In the genomic region with DNA sequence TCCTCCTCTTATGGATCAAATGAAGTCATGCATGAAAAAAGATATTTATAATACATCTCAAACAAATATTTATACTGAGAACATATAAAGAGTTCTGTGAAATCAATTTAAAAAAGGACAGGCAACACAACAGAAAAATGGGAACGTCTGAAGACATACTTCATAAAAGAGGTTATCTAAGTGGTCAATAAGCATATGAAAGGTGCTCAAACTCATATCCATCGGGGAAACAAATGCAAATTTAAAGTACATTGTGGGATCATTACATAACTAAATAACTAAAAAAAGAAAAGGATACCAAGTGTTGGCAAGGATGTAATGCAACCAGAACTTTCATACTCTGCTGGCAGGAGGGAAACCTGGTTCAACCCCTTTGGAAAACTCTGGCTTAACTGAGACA, we compare ENCODE assay signal across 1 cellular context.
TF ChIP-seq lines count a peak whose summit lies in the region.

No MANE protein-coding gene starts in this region.

TF ChIP-seq in H1, 55 proteins besides CTCF, POLR2A, EP300 and RAD21:
- TF ChIP-seq BCL11A (IDR thresholded peaks at IDR 0.05; ENCODE audit: low read depth in 2 of 2, low read length in 2 of 2), result no peak
- TF ChIP-seq JUN (IDR thresholded peaks at IDR 0.05; ENCODE audit: low read depth, low read length), result no peak
- TF ChIP-seq KDM4A (IDR thresholded peaks at IDR 0.05; ENCODE audit: low read depth, low read length, severe bottlenecking), result no peak
- TF ChIP-seq ASH2L (IDR thresholded peaks at IDR 0.05; ENCODE audit: low read length), result no peak
- no peak for TF ChIP-seq BRCA1 (IDR thresholded peaks at IDR 0.05; ENCODE audit: low read depth, low read length)
- no peak for TF ChIP-seq CREB1 (IDR thresholded peaks at IDR 0.05)
- no peak for TF ChIP-seq KDM5A (IDR thresholded peaks at IDR 0.05; ENCODE audit: low read length)
- no peak for TF ChIP-seq SP4 (IDR thresholded peaks at IDR 0.05; ENCODE audit: low read length)
- TF ChIP-seq CBX5 (IDR thresholded peaks at IDR 0.05; ENCODE audit: low read depth, low read length), result no peak
- no peak for TF ChIP-seq SIN3A (conservative IDR thresholded peaks at IDR 0.05 in 1 of 2, IDR thresholded peaks at IDR 0.05 in 1 of 2; ENCODE audit: low read depth in 1 of 2, low read length in 2 of 2)
- TF ChIP-seq TAF7 (optimal IDR thresholded peaks at IDR 0.05; ENCODE audit: borderline replicate concordance, low read depth, low read length), result no peak
- no peak for TF ChIP-seq SAP30 (IDR thresholded peaks at IDR 0.05; ENCODE audit: insufficient read depth, insufficient replicate concordance, low read length)
- TF ChIP-seq JUND (IDR thresholded peaks at IDR 0.05; ENCODE audit: low read length), result no peak
- TF ChIP-seq BACH1 (IDR thresholded peaks at IDR 0.05; ENCODE audit: low read length), result no peak
- no peak for TF ChIP-seq TBP (IDR thresholded peaks at IDR 0.05; ENCODE audit: low read depth, low read length)
- TF ChIP-seq, protein P1, sequence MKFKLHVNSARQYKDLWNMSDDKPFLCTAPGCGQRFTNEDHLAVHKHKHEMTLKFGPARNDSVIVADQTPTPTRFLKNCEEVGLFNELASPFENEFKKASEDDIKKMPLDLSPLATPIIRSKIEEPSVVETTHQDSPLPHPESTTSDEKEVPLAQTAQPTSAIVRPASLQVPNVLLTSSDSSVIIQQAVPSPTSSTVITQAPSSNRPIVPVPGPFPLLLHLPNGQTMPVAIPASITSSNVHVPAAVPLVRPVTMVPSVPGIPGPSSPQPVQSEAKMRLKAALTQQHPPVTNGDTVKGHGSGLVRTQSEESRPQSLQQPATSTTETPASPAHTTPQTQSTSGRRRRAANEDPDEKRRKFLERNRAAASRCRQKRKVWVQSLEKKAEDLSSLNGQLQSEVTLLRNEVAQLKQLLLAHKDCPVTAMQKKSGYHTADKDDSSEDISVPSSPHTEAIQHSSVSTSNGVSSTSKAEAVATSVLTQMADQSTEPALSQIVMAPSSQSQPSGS (IDR thresholded peaks at IDR 0.05; ENCODE audit: low read length), result no peak
- no peak for TF ChIP-seq RXRA (IDR thresholded peaks at IDR 0.05; ENCODE audit: insufficient read depth, low read depth, low read length)
- TF ChIP-seq, protein P2, sequence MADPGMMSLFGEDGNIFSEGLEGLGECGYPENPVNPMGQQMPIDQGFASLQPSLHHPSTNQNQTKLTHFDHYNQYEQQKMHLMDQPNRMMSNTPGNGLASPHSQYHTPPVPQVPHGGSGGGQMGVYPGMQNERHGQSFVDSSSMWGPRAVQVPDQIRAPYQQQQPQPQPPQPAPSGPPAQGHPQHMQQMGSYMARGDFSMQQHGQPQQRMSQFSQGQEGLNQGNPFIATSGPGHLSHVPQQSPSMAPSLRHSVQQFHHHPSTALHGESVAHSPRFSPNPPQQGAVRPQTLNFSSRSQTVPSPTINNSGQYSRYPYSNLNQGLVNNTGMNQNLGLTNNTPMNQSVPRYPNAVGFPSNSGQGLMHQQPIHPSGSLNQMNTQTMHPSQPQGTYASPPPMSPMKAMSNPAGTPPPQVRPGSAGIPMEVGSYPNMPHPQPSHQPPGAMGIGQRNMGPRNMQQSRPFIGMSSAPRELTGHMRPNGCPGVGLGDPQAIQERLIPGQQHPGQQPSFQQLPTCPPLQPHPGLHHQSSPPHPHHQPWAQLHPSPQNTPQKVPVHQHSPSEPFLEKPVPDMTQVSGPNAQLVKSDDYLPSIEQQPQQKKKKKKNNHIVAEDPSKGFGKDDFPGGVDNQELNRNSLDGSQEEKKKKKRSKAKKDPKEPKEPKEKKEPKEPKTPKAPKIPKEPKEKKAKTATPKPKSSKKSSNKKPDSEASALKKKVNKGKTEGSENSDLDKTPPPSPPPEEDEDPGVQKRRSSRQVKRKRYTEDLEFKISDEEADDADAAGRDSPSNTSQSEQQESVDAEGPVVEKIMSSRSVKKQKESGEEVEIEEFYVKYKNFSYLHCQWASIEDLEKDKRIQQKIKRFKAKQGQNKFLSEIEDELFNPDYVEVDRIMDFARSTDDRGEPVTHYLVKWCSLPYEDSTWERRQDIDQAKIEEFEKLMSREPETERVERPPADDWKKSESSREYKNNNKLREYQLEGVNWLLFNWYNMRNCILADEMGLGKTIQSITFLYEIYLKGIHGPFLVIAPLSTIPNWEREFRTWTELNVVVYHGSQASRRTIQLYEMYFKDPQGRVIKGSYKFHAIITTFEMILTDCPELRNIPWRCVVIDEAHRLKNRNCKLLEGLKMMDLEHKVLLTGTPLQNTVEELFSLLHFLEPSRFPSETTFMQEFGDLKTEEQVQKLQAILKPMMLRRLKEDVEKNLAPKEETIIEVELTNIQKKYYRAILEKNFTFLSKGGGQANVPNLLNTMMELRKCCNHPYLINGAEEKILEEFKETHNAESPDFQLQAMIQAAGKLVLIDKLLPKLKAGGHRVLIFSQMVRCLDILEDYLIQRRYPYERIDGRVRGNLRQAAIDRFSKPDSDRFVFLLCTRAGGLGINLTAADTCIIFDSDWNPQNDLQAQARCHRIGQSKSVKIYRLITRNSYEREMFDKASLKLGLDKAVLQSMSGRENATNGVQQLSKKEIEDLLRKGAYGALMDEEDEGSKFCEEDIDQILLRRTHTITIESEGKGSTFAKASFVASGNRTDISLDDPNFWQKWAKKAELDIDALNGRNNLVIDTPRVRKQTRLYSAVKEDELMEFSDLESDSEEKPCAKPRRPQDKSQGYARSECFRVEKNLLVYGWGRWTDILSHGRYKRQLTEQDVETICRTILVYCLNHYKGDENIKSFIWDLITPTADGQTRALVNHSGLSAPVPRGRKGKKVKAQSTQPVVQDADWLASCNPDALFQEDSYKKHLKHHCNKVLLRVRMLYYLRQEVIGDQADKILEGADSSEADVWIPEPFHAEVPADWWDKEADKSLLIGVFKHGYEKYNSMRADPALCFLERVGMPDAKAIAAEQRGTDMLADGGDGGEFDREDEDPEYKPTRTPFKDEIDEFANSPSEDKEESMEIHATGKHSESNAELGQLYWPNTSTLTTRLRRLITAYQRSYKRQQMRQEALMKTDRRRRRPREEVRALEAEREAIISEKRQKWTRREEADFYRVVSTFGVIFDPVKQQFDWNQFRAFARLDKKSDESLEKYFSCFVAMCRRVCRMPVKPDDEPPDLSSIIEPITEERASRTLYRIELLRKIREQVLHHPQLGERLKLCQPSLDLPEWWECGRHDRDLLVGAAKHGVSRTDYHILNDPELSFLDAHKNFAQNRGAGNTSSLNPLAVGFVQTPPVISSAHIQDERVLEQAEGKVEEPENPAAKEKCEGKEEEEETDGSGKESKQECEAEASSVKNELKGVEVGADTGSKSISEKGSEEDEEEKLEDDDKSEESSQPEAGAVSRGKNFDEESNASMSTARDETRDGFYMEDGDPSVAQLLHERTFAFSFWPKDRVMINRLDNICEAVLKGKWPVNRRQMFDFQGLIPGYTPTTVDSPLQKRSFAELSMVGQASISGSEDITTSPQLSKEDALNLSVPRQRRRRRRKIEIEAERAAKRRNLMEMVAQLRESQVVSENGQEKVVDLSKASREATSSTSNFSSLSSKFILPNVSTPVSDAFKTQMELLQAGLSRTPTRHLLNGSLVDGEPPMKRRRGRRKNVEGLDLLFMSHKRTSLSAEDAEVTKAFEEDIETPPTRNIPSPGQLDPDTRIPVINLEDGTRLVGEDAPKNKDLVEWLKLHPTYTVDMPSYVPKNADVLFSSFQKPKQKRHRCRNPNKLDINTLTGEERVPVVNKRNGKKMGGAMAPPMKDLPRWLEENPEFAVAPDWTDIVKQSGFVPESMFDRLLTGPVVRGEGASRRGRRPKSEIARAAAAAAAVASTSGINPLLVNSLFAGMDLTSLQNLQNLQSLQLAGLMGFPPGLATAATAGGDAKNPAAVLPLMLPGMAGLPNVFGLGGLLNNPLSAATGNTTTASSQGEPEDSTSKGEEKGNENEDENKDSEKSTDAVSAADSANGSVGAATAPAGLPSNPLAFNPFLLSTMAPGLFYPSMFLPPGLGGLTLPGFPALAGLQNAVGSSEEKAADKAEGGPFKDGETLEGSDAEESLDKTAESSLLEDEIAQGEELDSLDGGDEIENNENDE (IDR thresholded peaks at IDR 0.05; ENCODE audit: insufficient replicate concordance, low read length), result no peak
- TF ChIP-seq RBBP5 (IDR thresholded peaks at IDR 0.05; ENCODE audit: borderline replicate concordance, low read depth, low read length), result no peak
- no peak for TF ChIP-seq SRF (IDR thresholded peaks at IDR 0.05; ENCODE audit: low read depth, low read length)
